In genomic region chr19:47315125-47315821, GRCh38 we compare ENCODE assay signal across 10 cellular contexts. TPM values are rescaled to one million over a fixed set of nuclear protein-coding genes. Genes with fewer than 3 reads are reported as not detected.
DNase-seq lines count a peak whose midpoint lies in the region; ATAC-seq lines count a peak whose summit lies in the region.
"Had no signal": no experiment of that assay in that cellular context is flagged by ENCODE, and none has a peak within 500 bp of the region (broad histone marks: within the 10 kb centered on the region; RNA-seq: fewer than 3 reads in every experiment).

No MANE protein-coding gene starts in this region.

- peak; percentile 13 for DNase-seq in NCI-H345 (lab: John Stamatoyannopoulos, UW)
- DNase-seq in NCI-H345 treated with DMSO at 0.1 percent for 48 hours (lab: John Stamatoyannopoulos, UW; ENCODE audit: unreplicated experiment): no peak
- DNase-seq in SIG-M5 treated with dmso at 0.1 percent for 504 hours (lab: John Stamatoyannopoulos, UW; ENCODE audit: unreplicated experiment): peak; percentile 96
- peak; percentile 85 for DNase-seq in non-pigmented ciliary epithelial cell (ENCODE audit: low read depth)
- no peak for DNase-seq in cerebellum (ENCODE audit: low spot score)
- DNase-seq in NCI-H1092 treated with DMSO at 0.1 percent for 48 hours (lab: John Stamatoyannopoulos, UW): no peak
- DNase-seq: CD4-positive, CD25-positive, alpha-beta regulatory T cell had no signal

- ATAC-seq in esophagus mucosa (peak; percentile 98), GM18498 (IDR thresholded peaks at IDR 0.05; ENCODE audit: unreplicated experiment) (no peak)

RNA-seq across cellular contexts. Expression of gene C5AR1, which starts 5.6 kb away (rescaled TPM):
- 1.1 TPM for total RNA-seq in esophagus mucosa
- total RNA-seq in cerebellum: 0.54 TPM
- total RNA-seq: pulmonary artery endothelial cell had no signal

RNA-seq across cellular contexts. Expression of gene C5AR2, which starts 16.7 kb away (rescaled TPM):
- total RNA-seq in esophagus mucosa (1.7 TPM), cerebellum (0.18 TPM)

RNA-seq across cellular contexts. Expression of gene DHX34, which starts 33.8 kb away (rescaled TPM):
- total RNA-seq in esophagus mucosa: 7.9 TPM
- 16.5 TPM for total RNA-seq in cerebellum

RNA-seq across cellular contexts. Expression of gene INAFM1, which starts 40.6 kb away (rescaled TPM):
- total RNA-seq in esophagus mucosa (7.3 TPM), cerebellum (3.0 TPM)

RNA-seq across cellular contexts. Expression of gene CCDC9, which starts 58.9 kb away (rescaled TPM):
- total RNA-seq in esophagus mucosa (14.6 TPM), cerebellum (6.4 TPM)

Comparison
In these comparisons a context has a peak if more than half of its experiments do, and no peak if none do; other contexts are left out.
1. DNase-seq: peak in NCI-H345 (single experiment), SIG-M5 treated with dmso at 0.1 percent for 504 hours (single experiment) and non-pigmented ciliary epithelial cell (single experiment); none in NCI-H345 treated with DMSO at 0.1 percent for 48 hours (single experiment), cerebellum (single experiment) and NCI-H1092 treated with DMSO at 0.1 percent for 48 hours (single experiment).